Comparison of ENCODE assay signal across 23 cellular contexts in genomic region chrY:19042306-19043184, GRCh38.
"Had no signal": no experiment of that assay in that cellular context is flagged by ENCODE, and none has a peak within 500 bp of the region (broad histone marks: within the 10 kb centered on the region; RNA-seq: fewer than 3 reads in every experiment).

No MANE protein-coding gene starts in this region.

- H3K27me3 ChIP-seq: brain microvascular endothelial cell, cardiac muscle cell had no signal

- H3K9me3 Mint-ChIP-seq: activated B cell treated with CpG ODN at 0.5 μM for 24 hours; activated T-cell treated with anti-CD3 and anti-CD28 coated beads, Interleukin-2, amount 50 U/mL, for 24 hours; T-helper 1 cell treated with Interleukin-12 subunit alpha and Interleukin-12 subunit beta and Interleukin-4 antibody, amounts not matched to agents 30 μg/mL and 1 μg/mL, for 36 hours had no signal

- DNase-seq: activated B cell treated with CpG ODN at 0.5 μM for 24 hours; activated CD4-positive, alpha-beta T cell treated with anti-CD3 and anti-CD28 coated beads for 1 hour; activated CD4-positive, alpha-beta T cell treated with anti-CD3 and anti-CD28 coated beads, Interleukin-2, amount 10 ng/mL, durations not matched to agents 24 days and 14 days; activated CD4-positive, alpha-beta T cell treated with anti-CD3 and anti-CD28 coated beads, Interleukin-2, amount 50 U/mL, for 48 hours; activated CD8-positive, alpha-beta memory T cell treated with anti-CD3 and anti-CD28 coated beads, Interleukin-2, amount 10 ng/mL, durations not matched to agents 7 days and 5 days; activated effector memory CD4-positive, alpha-beta T cell treated with anti-CD3 and anti-CD28 coated beads, Interleukin-2, amount 50 U/mL, for 16 hours; activated naive CD4-positive, alpha-beta T cell treated with Interleukin-2 at 50 U/mL for 16 hours; activated T-cell treated with anti-CD3 and anti-CD28 coated beads, Interleukin-2, amount 50 U/mL, for 24 hours; brain microvascular endothelial cell; Karpas-422; NCI-H1105 treated with DMSO at 0.1 percent for 48 hours; NCI-H1436 treated with DMSO at 0.1 percent for 48 hours; NCI-H187; NCI-H2081; NCI-H446; NCI-H524; PC-9; SHP77 treated with DMSO at 0.1 percent for 48 hours had no signal

- H3K27ac Mint-ChIP-seq: activated B cell treated with CpG ODN at 0.5 μM for 24 hours; activated CD4-positive, alpha-beta T cell treated with anti-CD3 and anti-CD28 coated beads, Interleukin-2, amount 10 ng/mL, durations not matched to agents 24 days and 14 days; activated CD8-positive, alpha-beta memory T cell treated with anti-CD3 and anti-CD28 coated beads, Interleukin-2, amount 10 ng/mL, durations not matched to agents 7 days and 5 days; activated T-cell treated with anti-CD3 and anti-CD28 coated beads, Interleukin-2, amount 50 U/mL, for 24 hours; activated T-helper 1 cell treated with anti-CD3 and anti-CD28 coated beads, Interleukin-12 subunit alpha, Interleukin-12 subunit beta, Interleukin-2, Interleukin-4 antibody, amounts not matched to agents 30 ng/mL and 10 ng/mL and 1 ng/mL, durations not matched to agents 14 hours and 24 hours and 36 hours; T-helper 1 cell treated with Interleukin-12 subunit alpha and Interleukin-12 subunit beta and Interleukin-4 antibody, amounts not matched to agents 30 μg/mL and 1 μg/mL, for 36 hours had no signal

- H3K4me1 Mint-ChIP-seq: activated B cell treated with CpG ODN at 0.5 μM for 24 hours; activated CD4-positive, alpha-beta T cell treated with anti-CD3 and anti-CD28 coated beads, Interleukin-2, amount 10 ng/mL, durations not matched to agents 24 days and 14 days; activated CD8-positive, alpha-beta memory T cell treated with anti-CD3 and anti-CD28 coated beads, Interleukin-2, amount 10 ng/mL, durations not matched to agents 7 days and 5 days had no signal

- H3K4me3 Mint-ChIP-seq: activated B cell treated with CpG ODN at 0.5 μM for 24 hours; activated CD4-positive, alpha-beta T cell treated with anti-CD3 and anti-CD28 coated beads, Interleukin-2, amount 10 ng/mL, durations not matched to agents 24 days and 14 days; activated CD8-positive, alpha-beta memory T cell treated with anti-CD3 and anti-CD28 coated beads, Interleukin-2, amount 10 ng/mL, durations not matched to agents 7 days and 5 days; activated T-cell treated with anti-CD3 and anti-CD28 coated beads, Interleukin-2, amount 50 U/mL, for 24 hours; activated T-helper 1 cell treated with anti-CD3 and anti-CD28 coated beads, Interleukin-12 subunit alpha, Interleukin-12 subunit beta, Interleukin-2, Interleukin-4 antibody, amounts not matched to agents 30 ng/mL and 10 ng/mL and 1 ng/mL, durations not matched to agents 14 hours and 24 hours and 36 hours; T-helper 1 cell treated with Interleukin-12 subunit alpha and Interleukin-12 subunit beta and Interleukin-4 antibody, amounts not matched to agents 30 μg/mL and 1 μg/mL, for 36 hours had no signal

- H3K27me3 Mint-ChIP-seq: activated B cell treated with CpG ODN at 0.5 μM for 24 hours; activated CD4-positive, alpha-beta T cell treated with anti-CD3 and anti-CD28 coated beads, Interleukin-2, amount 10 ng/mL, durations not matched to agents 24 days and 14 days; activated CD8-positive, alpha-beta memory T cell treated with anti-CD3 and anti-CD28 coated beads, Interleukin-2, amount 10 ng/mL, durations not matched to agents 7 days and 5 days; activated T-cell treated with anti-CD3 and anti-CD28 coated beads, Interleukin-2, amount 50 U/mL, for 24 hours had no signal

- H3K36me3 ChIP-seq: brain microvascular endothelial cell, cardiac muscle cell had no signal

- ATAC-seq: activated CD8-positive, alpha-beta memory T cell treated with anti-CD3 and anti-CD28 coated beads, Interleukin-2, amount 10 ng/mL, durations not matched to agents 7 days and 5 days; activated naive CD4-positive, alpha-beta T cell treated with anti-CD3 and anti-CD28 coated beads, Interleukin-2, amount 50 U/mL, for 72 hours; K562 had no signal

- H3K4me3 ChIP-seq: cardiac muscle cell, K562, PC-9 had no signal

- H3K27ac ChIP-seq: brain microvascular endothelial cell, cardiac muscle cell, PC-9 had no signal

- H3K4me2 ChIP-seq: PC-9 had no signal

- H2AFZ ChIP-seq: PC-9 had no signal
